11 cellular contexts compared by ENCODE assay signal in genomic region chr9:131708613-131709002, GRCh38. TPM values are rescaled to one million over a fixed set of nuclear protein-coding genes. Genes with fewer than 3 reads are reported as not detected.
DNase-seq lines count a peak whose midpoint lies in the region; ATAC-seq and TF ChIP-seq lines count a peak whose summit lies in the region.
"Had no signal": no experiment of that assay in that cellular context is flagged by ENCODE, and none has a peak within 500 bp of the region (broad histone marks: within the 10 kb centered on the region; RNA-seq: fewer than 3 reads in every experiment).

No MANE protein-coding gene starts in this region.

- H3K9me2 ChIP-seq in hepatocyte (replicated peaks; ENCODE audit: insufficient read depth) = no peaks in the 10 kb centered on the region

- no peaks in the 10 kb centered on the region for H3K27me3 ChIP-seq in hepatocyte
- H3K27me3 ChIP-seq: testis had no signal

- peak overlapping the region; percentile 39 for H3K27ac ChIP-seq in hepatocyte

- POLR2A ChIA-PET in activated CD4-positive, alpha-beta memory T cell treated with anti-CD3 and anti-CD28 coated beads for 36 hours (lab: Charles Lee) = interaction anchor here (1.1 to 4.4 kb wide), 7 partner anchors 11 to 41 kb away, joined by 3 to 30 read pairs (median 20); no protein-coding TSS in a partner anchor

- H3K36me3 Mint-ChIP-seq in T-helper 1 cell treated with Interleukin-12 subunit alpha and Interleukin-12 subunit beta and Interleukin-4 antibody, amounts not matched to agents 30 μg/mL and 1 μg/mL, for 36 hours (ENCODE audit: low read depth) = peaks cover 18% of the 10 kb centered on the region
- H3K36me3 Mint-ChIP-seq in activated CD4-positive, alpha-beta memory T cell treated with anti-CD3 and anti-CD28 coated beads for 36 hours = peaks cover 9% of the 10 kb centered on the region
- peaks cover 38 to 61% of the 10 kb centered on the region in 2 donors for H3K36me3 Mint-ChIP-seq in stimulated activated naive B cell treated with anti-CD40 and anti-IgM and Interleukin-4, amounts not matched to agents 10 μg/mL and 1 μg/mL and 100 μg/mL, for 72 hours

- no peak for ATAC-seq in stimulated activated naive B cell treated with anti-CD40 and anti-IgM and Interleukin-4, amounts not matched to agents 10 μg/mL and 1 μg/mL and 100 μg/mL, for 72 hours (replicated peaks)
- ATAC-seq in GM19395 (IDR thresholded peaks at IDR 0.05; ENCODE audit: unreplicated experiment) = no peak

- peaks cover 98% of the 10 kb centered on the region for H3K79me2 ChIP-seq in hepatocyte

- 91% methylated on average over 7 of the region's 7 CpGs for WGBS in hepatocyte (ENCODE audit: low lambda C conversion rate, missing lambda C conversion rate)

- H3K4me3 Mint-ChIP-seq in T-helper 1 cell treated with Interleukin-12 subunit alpha and Interleukin-12 subunit beta and Interleukin-4 antibody, amounts not matched to agents 30 μg/mL and 1 μg/mL, for 36 hours = no peak overlapping the region
- H3K4me3 Mint-ChIP-seq in activated CD4-positive, alpha-beta memory T cell treated with anti-CD3 and anti-CD28 coated beads for 36 hours = no peak overlapping the region
- peak overlapping the region in 1 of 2 donors; percentile 74 for H3K4me3 Mint-ChIP-seq in stimulated activated naive B cell treated with anti-CD40 and anti-IgM and Interleukin-4, amounts not matched to agents 10 μg/mL and 1 μg/mL and 100 μg/mL, for 72 hours
- H3K4me3 Mint-ChIP-seq: activated naive CD4-positive, alpha-beta T cell treated with anti-CD3 and anti-CD28 coated beads, Interleukin-2, amount 10 ng/mL, durations not matched to agents 7 days and 5 days had no signal

- DNase-seq in T-helper 1 cell (no peak), hepatocyte (ENCODE audit: low spot score) (no peak), NCI-H2196 (lab: John Stamatoyannopoulos, UW; ENCODE audit: unreplicated experiment) (no peak)
- DNase-seq in activated CD4-positive, alpha-beta memory T cell treated with anti-CD3 and anti-CD28 coated beads for 36 hours = no peak
- DNase-seq in stimulated activated naive B cell treated with anti-CD40 and anti-IgM and Interleukin-4, amounts not matched to agents 10 μg/mL and 1 μg/mL and 100 μg/mL, for 72 hours = no peak
- DNase-seq in activated naive CD4-positive, alpha-beta T cell (lab: John Stamatoyannopoulos, UW) = no peak
- DNase-seq: activated naive CD4-positive, alpha-beta T cell treated with anti-CD3 and anti-CD28 coated beads, Interleukin-2, amount 10 ng/mL, durations not matched to agents 7 days and 5 days; stimulated activated CD4-positive, alpha-beta T cell treated with anti-CD3 and anti-CD28 coated beads, Interleukin-2, amount 100 ng/mL, for 48 hours had no signal

- no peak overlapping the region for H2AFZ ChIP-seq in hepatocyte

- peak overlapping the region; percentile 52 for H3K27ac Mint-ChIP-seq in T-helper 1 cell treated with Interleukin-12 subunit alpha and Interleukin-12 subunit beta and Interleukin-4 antibody, amounts not matched to agents 30 μg/mL and 1 μg/mL, for 36 hours
- peak overlapping the region; percentile 89 for H3K27ac Mint-ChIP-seq in activated CD4-positive, alpha-beta memory T cell treated with anti-CD3 and anti-CD28 coated beads for 36 hours
- H3K27ac Mint-ChIP-seq in stimulated activated naive B cell treated with anti-CD40 and anti-IgM and Interleukin-4, amounts not matched to agents 10 μg/mL and 1 μg/mL and 100 μg/mL, for 72 hours = peak overlapping the region; percentile 92

- no peaks in the 10 kb centered on the region for H3K9me3 Mint-ChIP-seq in T-helper 1 cell treated with Interleukin-12 subunit alpha and Interleukin-12 subunit beta and Interleukin-4 antibody, amounts not matched to agents 30 μg/mL and 1 μg/mL, for 36 hours
- no peaks in the 10 kb centered on the region for H3K9me3 Mint-ChIP-seq in activated CD4-positive, alpha-beta memory T cell treated with anti-CD3 and anti-CD28 coated beads for 36 hours
- H3K9me3 Mint-ChIP-seq in stimulated activated naive B cell treated with anti-CD40 and anti-IgM and Interleukin-4, amounts not matched to agents 10 μg/mL and 1 μg/mL and 100 μg/mL, for 72 hours = no peaks in the 10 kb centered on the region
- H3K9me3 Mint-ChIP-seq: activated naive CD4-positive, alpha-beta T cell treated with anti-CD3 and anti-CD28 coated beads, Interleukin-2, amount 10 ng/mL, durations not matched to agents 7 days and 5 days had no signal

- H3K36me3 ChIP-seq in hepatocyte (replicated peaks; ENCODE audit: insufficient read depth, low read depth) = no peaks in the 10 kb centered on the region

- peaks cover 19% of the 10 kb centered on the region for H4K20me1 ChIP-seq in hepatocyte (ENCODE audit: insufficient read depth, poor library complexity, severe bottlenecking)

- no peaks in the 10 kb centered on the region for H3K9me3 ChIP-seq in hepatocyte (ENCODE audit: low read depth)
- H3K9me3 ChIP-seq: testis had no signal

- no peak overlapping the region for H3K4me2 ChIP-seq in hepatocyte

- no peak for TF ChIP-seq CTCF in hepatocyte (IDR thresholded peaks at IDR 0.05; ENCODE audit: poor library complexity)

- CTCF ChIA-PET in activated CD4-positive, alpha-beta memory T cell treated with anti-CD3 and anti-CD28 coated beads for 36 hours (lab: Charles Lee) = interaction anchor here (0.6 to 2.4 kb wide), 7 partner anchors 11 to 79 kb away, joined by 3 to 15 read pairs (median 4); no protein-coding TSS in a partner anchor

- H3K4me3 ChIP-seq in hepatocyte = no peak overlapping the region
- H3K4me3 ChIP-seq: testis had no signal

- peaks cover 52% of the 10 kb centered on the region for H3K4me1 ChIP-seq in hepatocyte (ENCODE audit: insufficient read depth)

- H3K4me1 Mint-ChIP-seq in T-helper 1 cell treated with Interleukin-12 subunit alpha and Interleukin-12 subunit beta and Interleukin-4 antibody, amounts not matched to agents 30 μg/mL and 1 μg/mL, for 36 hours (ENCODE audit: low read depth) = peaks cover 57% of the 10 kb centered on the region
- H3K4me1 Mint-ChIP-seq in activated CD4-positive, alpha-beta memory T cell treated with anti-CD3 and anti-CD28 coated beads for 36 hours (ENCODE audit: low read depth) = peaks cover 93% of the 10 kb centered on the region
- peaks cover 60 to 95% of the 10 kb centered on the region in 2 donors for H3K4me1 Mint-ChIP-seq in stimulated activated naive B cell treated with anti-CD40 and anti-IgM and Interleukin-4, amounts not matched to agents 10 μg/mL and 1 μg/mL and 100 μg/mL, for 72 hours

- intact Hi-C loops in activated CD4-positive, alpha-beta memory T cell treated with anti-CD3 and anti-CD28 coated beads for 36 hours (cut with micrococcal nuclease) = no loop called here

- no peaks in the 10 kb centered on the region for H3K27me3 Mint-ChIP-seq in T-helper 1 cell treated with Interleukin-12 subunit alpha and Interleukin-12 subunit beta and Interleukin-4 antibody, amounts not matched to agents 30 μg/mL and 1 μg/mL, for 36 hours (ENCODE audit: low read depth)
- H3K27me3 Mint-ChIP-seq in activated CD4-positive, alpha-beta memory T cell treated with anti-CD3 and anti-CD28 coated beads for 36 hours = no peaks in the 10 kb centered on the region
- no peaks in the 10 kb centered on the region for H3K27me3 Mint-ChIP-seq in stimulated activated naive B cell treated with anti-CD40 and anti-IgM and Interleukin-4, amounts not matched to agents 10 μg/mL and 1 μg/mL and 100 μg/mL, for 72 hours
- H3K27me3 Mint-ChIP-seq: activated naive CD4-positive, alpha-beta T cell treated with anti-CD3 and anti-CD28 coated beads, Interleukin-2, amount 10 ng/mL, durations not matched to agents 7 days and 5 days had no signal

RNA-seq across cellular contexts. Expression of gene RAPGEF1, which starts 31.3 kb away (rescaled TPM):
- total RNA-seq in activated CD4-positive, alpha-beta memory T cell treated with anti-CD3 and anti-CD28 coated beads for 36 hours = 10 to 100 TPM; 91.9 to 92.3 TPM
- total RNA-seq in hepatocyte = 26.2 and 27.5 TPM in 2 replicates
- 24.8 and 29.7 TPM in 2 replicates for polyA plus RNA-seq in hepatocyte
